Comparison of ENCODE assay signal across 24 cellular contexts in the genomic region with DNA sequence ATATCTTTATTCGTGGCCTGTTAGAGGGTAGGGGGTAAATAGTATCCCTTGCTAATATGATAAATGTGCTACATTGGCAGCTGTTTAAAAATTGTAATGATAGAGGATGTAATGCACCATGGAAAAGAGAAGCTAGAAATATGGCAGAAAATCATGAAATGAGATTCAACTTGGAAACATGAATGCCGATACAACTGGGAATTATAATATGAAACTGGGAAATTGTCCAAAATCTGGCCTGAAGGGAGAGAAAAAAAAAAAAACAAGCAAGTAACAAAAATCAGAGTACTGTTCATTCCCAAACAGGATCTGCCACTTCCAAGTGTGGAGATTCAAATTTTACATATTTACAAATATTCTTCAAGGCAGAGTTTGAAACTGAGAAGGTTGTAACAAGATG. TPM values are rescaled to one million over a fixed set of nuclear protein-coding genes. Genes with fewer than 3 reads are reported as not detected.
A peak's percentile ranks its signal among the peaks of the same experiment; 100 is the strongest.
DNase-seq lines count a peak whose midpoint lies in the region; ATAC-seq and TF ChIP-seq lines count a peak whose summit lies in the region.
"Had no signal": no experiment of that assay in that cellular context is flagged by ENCODE, and none has a peak within 500 bp of the region (broad histone marks: within the 10 kb centered on the region; RNA-seq: fewer than 3 reads in every experiment).

No MANE protein-coding gene starts in this region.

- TF ChIP-seq CTCF in heart left ventricle (IDR thresholded peaks at IDR 0.05) = no peak
- no peak for TF ChIP-seq CTCF in cardiac fibroblast (IDR thresholded peaks at IDR 0.05; ENCODE audit: low read depth, low read length)
- no peak for TF ChIP-seq CTCF in fibroblast of the aortic adventitia (IDR thresholded peaks at IDR 0.05; ENCODE audit: insufficient read depth, low read length)
- no peak for TF ChIP-seq CTCF in esophagus muscularis mucosa (IDR thresholded peaks at IDR 0.05)

- H3K4me3 ChIP-seq in heart left ventricle (no peak overlapping the region), cardiac fibroblast (replicated peaks in 1 of 2; ENCODE audit: low read depth in 2 of 2, low read length in 2 of 2) (no peak overlapping the region), fibroblast of the aortic adventitia (ENCODE audit: low read depth, low read length) (no peak overlapping the region), esophagus muscularis mucosa (no peak overlapping the region)
- H3K4me3 ChIP-seq: GM23338 had no signal

- TF ChIP-seq POLR2A in heart left ventricle (IDR thresholded peaks at IDR 0.05) (no peak), esophagus muscularis mucosa (IDR thresholded peaks at IDR 0.05; ENCODE audit: low read depth) (no peak)

- no peaks in the 10 kb centered on the region for H3K27me3 ChIP-seq in heart left ventricle
- H3K27me3 ChIP-seq in esophagus muscularis mucosa = no peaks in the 10 kb centered on the region

- intact Hi-C loops in Right ventricle myocardium inferior (cut with DNase I) (loop anchor here (5.0 kb wide), 2 partner anchors 311 to 1061 kb away; no protein-coding TSS in a partner anchor), heart left ventricle (cut with DNase I) (loop anchor here in 3 of 10 donors (5.0 to 10.0 kb wide), 3 partner anchors 269 to 1066 kb away; no protein-coding TSS in a partner anchor), esophagus muscularis mucosa (cut with DNase I) (loop anchor here (5.0 kb wide), 1 partner anchor 1051 kb away; no protein-coding TSS in a partner anchor)

- ATAC-seq in Right ventricle myocardium inferior = peak; percentile 8
- ATAC-seq in heart left ventricle = no peak
- ATAC-seq: GM23338 had no signal

- no peak for TF ChIP-seq EP300 in esophagus muscularis mucosa (IDR thresholded peaks at IDR 0.05)

- H3K27ac ChIP-seq in heart left ventricle = peak overlapping the region in 5 of 12 donors; percentile 17 to 48 (median 30)
- peak overlapping the region in 1 of 4 donors; percentile 13 for H3K27ac ChIP-seq in esophagus muscularis mucosa (replicated peaks in 1 of 4)
- H3K27ac ChIP-seq: C4-2B had no signal

- 43 to 62% (median 56%) methylated on average over 2 of the region's 2 CpGs for WGBS in heart left ventricle, 4 donors
- WGBS in esophagus muscularis mucosa = 38% methylated on average over 2 of the region's 2 CpGs

- no peak for DNase-seq in Right ventricle myocardium inferior (ENCODE audit: missing footprints)
- DNase-seq in heart left ventricle = no peak
- peak; percentile 17 to 60 for DNase-seq in cardiac fibroblast (ENCODE audit: low read depth in 2 of 2)
- peak; percentile 68 for DNase-seq in fibroblast of the aortic adventitia (ENCODE audit: low read depth)
- DNase-seq in stromal cell of bone marrow (ENCODE audit: low read depth) = peak; percentile 21
- no peak for DNase-seq in esophagus muscularis mucosa (ENCODE audit: extremely low spot score)
- no peak for DNase-seq in stimulated activated CD4-positive, alpha-beta T cell treated with anti-CD3 and anti-CD28 coated beads, Interleukin-4, amount 100 ng/mL, for 1 hour
- DNase-seq in Ammon's horn (ENCODE audit: low spot score) = no peak
- DNase-seq: 8988T; AML-193; Calu3; CD8-positive, alpha-beta memory T cell; DMS153; HCEC 1CT; KBM-7; MM.1S; NCI-H1048; NCI-H1417 treated with DMSO at 0.1 percent for 48 hours; NCI-H187; NCI-H446; NCI-H526; SHP77 treated with DMSO at 0.1 percent for 48 hours had no signal

- H3K36me3 ChIP-seq in heart left ventricle = no peaks in the 10 kb centered on the region
- no peaks in the 10 kb centered on the region for H3K36me3 ChIP-seq in esophagus muscularis mucosa

- H3K4me1 ChIP-seq in heart left ventricle (peaks cover 0 to 35% (median 7%) of the 10 kb centered on the region in 12 donors), esophagus muscularis mucosa (peaks cover 9 to 44% (median 35%) of the 10 kb centered on the region in 4 donors)

- H3K9me3 ChIP-seq in heart left ventricle (no peaks in the 10 kb centered on the region), esophagus muscularis mucosa (no peaks in the 10 kb centered on the region)

RNA-seq across cellular contexts. Expression of gene MOCS2, which starts 56.5 kb away (rescaled TPM):
- total RNA-seq in Right ventricle myocardium inferior (93.6 TPM), heart left ventricle (100 to 1,000 TPM in 1 of 9 donors, 10 to 100 TPM in 8; 59.5 to 101 (median 75.2) TPM), fibroblast of the aortic adventitia (ENCODE audit: low replicate concordance) (74.2 and 74.8 TPM in 2 replicates), esophagus muscularis mucosa (100 to 1,000 TPM in 1 of 4 donors, 10 to 100 TPM in 3; 68.1 to 122 (median 85.2) TPM)
- 100 to 1,000 TPM in 1 of 2 donors, 10 to 100 TPM in 1; 65.7 to 153 TPM for polyA plus RNA-seq in heart left ventricle

Comparison
In these comparisons a context has a peak if more than half of its experiments do, and no peak if none do; other contexts are left out.
1. DNase-seq: peak in cardiac fibroblast (2 of 2), fibroblast of the aortic adventitia (single experiment) and stromal cell of bone marrow (single experiment); none in Right ventricle myocardium inferior (single experiment), heart left ventricle (0 of 5), esophagus muscularis mucosa (single experiment), stimulated activated CD4-positive, alpha-beta T cell treated with anti-CD3 and anti-CD28 coated beads, Interleukin-4, amount 100 ng/mL, for 1 hour (single experiment) and Ammon's horn (single experiment).